Comparison of ENCODE assay signal across 9 cellular contexts in the genomic region with DNA sequence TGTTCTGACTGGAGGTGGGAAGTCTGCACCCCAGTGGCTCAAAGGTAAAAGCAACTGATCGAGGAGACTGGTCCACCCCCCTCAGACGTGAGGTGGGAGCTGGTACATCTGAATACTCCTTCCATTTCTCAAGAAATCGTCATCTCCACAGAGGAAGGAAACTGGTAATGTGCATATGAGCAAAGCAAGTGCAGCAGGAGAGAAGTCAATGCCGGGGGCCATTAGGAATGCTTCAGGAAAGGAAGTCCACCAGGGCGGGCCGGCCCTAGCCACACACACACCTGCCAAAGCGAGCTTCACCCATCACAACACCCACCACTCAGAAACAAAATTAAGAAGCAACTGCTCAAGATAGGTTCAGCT. TPM values are rescaled to one million over a fixed set of nuclear protein-coding genes. Genes with fewer than 3 reads are reported as not detected.
DNase-seq lines count a peak whose midpoint lies in the region; ATAC-seq, FAIRE-seq and TF ChIP-seq lines count a peak whose summit lies in the region.
"Had no signal": no experiment of that assay in that cellular context is flagged by ENCODE, and none has a peak within 500 bp of the region (broad histone marks: within the 10 kb centered on the region; RNA-seq: fewer than 3 reads in every experiment).

No MANE protein-coding gene starts in this region.

- peaks cover 4% of the 10 kb centered on the region for H3K36me3 Mint-ChIP-seq in CD8-positive, alpha-beta T cell
- peaks cover 10% of the 10 kb centered on the region for H3K36me3 Mint-ChIP-seq in activated naive CD8-positive, alpha-beta T cell treated with anti-CD3 and anti-CD28 coated beads for 36 hours

- no peaks in the 10 kb centered on the region for H3K27me3 Mint-ChIP-seq in CD8-positive, alpha-beta T cell (ENCODE audit: low read depth)
- H3K27me3 Mint-ChIP-seq in activated naive CD8-positive, alpha-beta T cell treated with anti-CD3 and anti-CD28 coated beads for 36 hours = no peaks in the 10 kb centered on the region

- H3K4me3 ChIP-seq in CD8-positive, alpha-beta T cell (ENCODE audit: low read depth, low read length) = peak overlapping the region; percentile 25
- H3K4me3 ChIP-seq in osteoblast (ENCODE audit: insufficient read depth, low read length) = no peak overlapping the region

- no peak overlapping the region for H2AFZ ChIP-seq in osteoblast (ENCODE audit: low read length)

- intact Hi-C loops in CD8-positive, alpha-beta T cell (cut with DNase I, micrococcal nuclease) = loop anchor here in 1 of 2 experiments (2.0 kb wide), 1 partner anchor 18 kb away; no protein-coding TSS in a partner anchor

- H3K9me3 ChIP-seq in CD8-positive, alpha-beta T cell (ENCODE audit: low read length) = no peaks in the 10 kb centered on the region
- H3K9me3 ChIP-seq in osteoblast (ENCODE audit: low read depth, low read length) = no peaks in the 10 kb centered on the region

- no peak overlapping the region for H3K27ac Mint-ChIP-seq in CD8-positive, alpha-beta T cell
- peak overlapping the region; percentile 97 for H3K27ac Mint-ChIP-seq in activated naive CD8-positive, alpha-beta T cell treated with anti-CD3 and anti-CD28 coated beads for 36 hours

- peak overlapping the region; percentile 76 for H3K4me3 Mint-ChIP-seq in CD8-positive, alpha-beta T cell
- H3K4me3 Mint-ChIP-seq in activated naive CD8-positive, alpha-beta T cell treated with anti-CD3 and anti-CD28 coated beads for 36 hours = peak overlapping the region; percentile 71

- peaks cover 94% of the 10 kb centered on the region for H3K4me1 ChIP-seq in CD8-positive, alpha-beta T cell (ENCODE audit: insufficient read depth, low read length)
- peaks cover 89% of the 10 kb centered on the region for H3K4me1 ChIP-seq in osteoblast (ENCODE audit: insufficient read depth, low read length)

- no peaks in the 10 kb centered on the region for H3K9me3 Mint-ChIP-seq in CD8-positive, alpha-beta T cell
- H3K9me3 Mint-ChIP-seq in activated naive CD8-positive, alpha-beta T cell treated with anti-CD3 and anti-CD28 coated beads for 36 hours = no peaks in the 10 kb centered on the region

- FAIRE-seq in GM12892 (lab: Jason Lieb, UNC) = no peak

- CTCF ChIA-PET in CD8-positive, alpha-beta T cell (lab: Charles Lee) = interaction anchor here (0.7 to 4.3 kb wide), 9 partner anchors 10 to 110 kb away, joined by 3 to 24 read pairs (median 9); no protein-coding TSS in a partner anchor

- peak overlapping the region; percentile 49 for H3K27ac ChIP-seq in CD8-positive, alpha-beta T cell (ENCODE audit: low read depth, low read length)
- peak overlapping the region; percentile 96 for H3K27ac ChIP-seq in osteoblast (ENCODE audit: low read depth, low read length)
- H3K27ac ChIP-seq: WERI-Rb-1 had no signal

- ATAC-seq in CD8-positive, alpha-beta T cell = peak; percentile 36
- ATAC-seq in GM21825 (IDR thresholded peaks at IDR 0.05; ENCODE audit: unreplicated experiment) (peak; percentile 13), omental fat pad (ENCODE audit: low FRiP score) (no peak)

- H3K4me1 Mint-ChIP-seq in CD8-positive, alpha-beta T cell (ENCODE audit: low read depth) = peaks cover 27% of the 10 kb centered on the region
- peaks cover 25% of the 10 kb centered on the region for H3K4me1 Mint-ChIP-seq in activated naive CD8-positive, alpha-beta T cell treated with anti-CD3 and anti-CD28 coated beads for 36 hours

- H3K4me2 ChIP-seq in osteoblast (ENCODE audit: insufficient read depth, low read length) = peak overlapping the region; percentile 17

- no peaks in the 10 kb centered on the region for H3K36me3 ChIP-seq in CD8-positive, alpha-beta T cell (ENCODE audit: insufficient read depth, low read length)
- no peaks in the 10 kb centered on the region for H3K36me3 ChIP-seq in osteoblast (ENCODE audit: insufficient read depth, low read length)
- H3K36me3 ChIP-seq: WERI-Rb-1 had no signal

- H4K20me1 ChIP-seq in osteoblast (ENCODE audit: insufficient read depth, low read length) = peaks cover 3% of the 10 kb centered on the region

- POLR2A ChIA-PET in CD8-positive, alpha-beta T cell (lab: Charles Lee) = interaction anchor here (0.8 to 5.0 kb wide), 7 partner anchors 12 to 37 kb away, joined by 3 to 52 read pairs (median 6); no protein-coding TSS in a partner anchor

- DNase-seq in CD8-positive, alpha-beta T cell = peak in 2 of 7 experiments; percentile 34 to 46
- no peak for DNase-seq in activated naive CD8-positive, alpha-beta T cell treated with anti-CD3 and anti-CD28 coated beads for 36 hours
- DNase-seq in osteoblast (ENCODE audit: insufficient read length, low spot score, missing footprints) (no peak), GM12892 (ENCODE audit: insufficient read length) (no peak), GM10266 (ENCODE audit: extremely low spot score) (no peak), NCI-H446 (lab: John Stamatoyannopoulos, UW) (no peak), omental fat pad (ENCODE audit: low spot score) (no peak)
- DNase-seq: WERI-Rb-1 had no signal

- no peak for TF ChIP-seq CTCF in CD8-positive, alpha-beta T cell (IDR thresholded peaks at IDR 0.05)
- no peak for TF ChIP-seq CTCF in osteoblast (IDR thresholded peaks at IDR 0.05; ENCODE audit: extremely low read depth, low read depth, low read length)
- no peak for TF ChIP-seq CTCF in GM10266 (IDR thresholded peaks at IDR 0.05; ENCODE audit: control insufficient read depth, insufficient read depth, low read depth, missing control alignments)
- no peak for TF ChIP-seq CTCF in omental fat pad (IDR thresholded peaks at IDR 0.05)

- no peaks in the 10 kb centered on the region for H3K27me3 ChIP-seq in CD8-positive, alpha-beta T cell (ENCODE audit: insufficient read depth, low read length)
- H3K27me3 ChIP-seq in osteoblast (ENCODE audit: insufficient read depth, low read length) = no peaks in the 10 kb centered on the region

- H3K79me2 ChIP-seq in osteoblast (ENCODE audit: insufficient read depth, low read length) = peaks cover 77% of the 10 kb centered on the region

- TF ChIP-seq POLR2A in GM12892 (IDR thresholded peaks at IDR 0.05; ENCODE audit: low read depth, low read length) = no peak

RNA-seq across cellular contexts. Expression of gene TBC1D2B, which starts 8.5 kb away (rescaled TPM):
- total RNA-seq in CD8-positive, alpha-beta T cell = 100 to 1,000 TPM in 1 of 2 experiments, 10 to 100 TPM in 1; 88.7 to 101 TPM
- 10 to 100 TPM; 39.4 to 44.1 TPM for total RNA-seq in activated naive CD8-positive, alpha-beta T cell treated with anti-CD3 and anti-CD28 coated beads for 36 hours
- 57.8 and 58.3 TPM in 2 replicates for total RNA-seq in osteoblast
- polyA plus RNA-seq in GM12892 (2012; ENCODE audit: missing spikeins) = 17.2 TPM
- 100 to 1,000 TPM in 2 of 4 donors, 10 to 100 TPM in 2; 50.3 to 134 (median 95.5) TPM for total RNA-seq in omental fat pad

RNA-seq across cellular contexts. Expression of gene SH2D7, which starts 23.3 kb away (rescaled TPM):
- not detected for total RNA-seq in CD8-positive, alpha-beta T cell
- not detected for total RNA-seq in activated naive CD8-positive, alpha-beta T cell treated with anti-CD3 and anti-CD28 coated beads for 36 hours
- total RNA-seq in osteoblast (not detected in 2 replicates), omental fat pad (not detected)
- polyA plus RNA-seq in GM12892 (2012; ENCODE audit: missing spikeins) = not detected
